ENCODE assay signal across 11 cellular contexts in genomic region chr11:76233196-76233921, GRCh38. TPM values are rescaled to one million over a fixed set of nuclear protein-coding genes. Genes with fewer than 3 reads are reported as not detected.
DNase-seq lines count a peak whose midpoint lies in the region; ATAC-seq and TF ChIP-seq lines count a peak whose summit lies in the region.
"Had no signal": no experiment of that assay in that cellular context is flagged by ENCODE, and none has a peak within 500 bp of the region (broad histone marks: within the 10 kb centered on the region; RNA-seq: fewer than 3 reads in every experiment).

No MANE protein-coding gene starts in this region.

- H3K36me3 Mint-ChIP-seq in activated T-cell treated with anti-CD3 and anti-CD28 coated beads, Interleukin-2, amount 50 U/mL, for 24 hours (ENCODE audit: low read depth): peaks cover 9% of the 10 kb centered on the region
- no peaks in the 10 kb centered on the region for H3K36me3 Mint-ChIP-seq in T-helper 17 cell (ENCODE audit: low read depth)
- H3K36me3 Mint-ChIP-seq in stimulated activated memory B cell treated with anti-CD40 and anti-IgM and Interleukin-4, amounts not matched to agents 10 μg/mL and 1 μg/mL and 100 μg/mL, for 72 hours: no peaks in the 10 kb centered on the region

- intact Hi-C loops in esophagus muscularis mucosa (cut with DNase I): no loop called here

- TF ChIP-seq EP300 in esophagus muscularis mucosa (IDR thresholded peaks at IDR 0.05): no peak

- no peak for DNase-seq in activated T-cell treated with anti-CD3 and anti-CD28 coated beads, Interleukin-2, amount 50 U/mL, for 24 hours
- DNase-seq in activated T-cell treated with anti-CD3 and anti-CD28 coated beads for 4 hours (no peak), T-helper 17 cell (no peak), esophagus muscularis mucosa (ENCODE audit: extremely low spot score) (no peak), substantia nigra (lab: John Stamatoyannopoulos, UW) (no peak), caudate nucleus (lab: John Stamatoyannopoulos, UW) (no peak), NCI-H146 (lab: John Stamatoyannopoulos, UW) (no peak)
- DNase-seq: activated effector memory CD4-positive, alpha-beta T cell treated with anti-CD3 and anti-CD28 coated beads, Interleukin-2, amount 50 U/mL, for 16 hours; NCI-H1105 had no signal

- H3K4me3 Mint-ChIP-seq in activated T-cell treated with anti-CD3 and anti-CD28 coated beads, Interleukin-2, amount 50 U/mL, for 24 hours: peak overlapping the region; percentile 28
- peak overlapping the region; percentile 91 for H3K4me3 Mint-ChIP-seq in T-helper 17 cell
- peak overlapping the region; percentile 27 for H3K4me3 Mint-ChIP-seq in stimulated activated memory B cell treated with anti-CD40 and anti-IgM and Interleukin-4, amounts not matched to agents 10 μg/mL and 1 μg/mL and 100 μg/mL, for 72 hours

- H3K4me3 ChIP-seq in esophagus muscularis mucosa: no peak overlapping the region
- H3K4me3 ChIP-seq: suprapubic skin had no signal

- no peaks in the 10 kb centered on the region for H3K36me3 ChIP-seq in esophagus muscularis mucosa
- H3K36me3 ChIP-seq: suprapubic skin had no signal

- H3K27ac Mint-ChIP-seq in activated T-cell treated with anti-CD3 and anti-CD28 coated beads, Interleukin-2, amount 50 U/mL, for 24 hours: no peak overlapping the region
- H3K27ac Mint-ChIP-seq in T-helper 17 cell: peak overlapping the region; percentile 59
- peak overlapping the region; percentile 93 for H3K27ac Mint-ChIP-seq in stimulated activated memory B cell treated with anti-CD40 and anti-IgM and Interleukin-4, amounts not matched to agents 10 μg/mL and 1 μg/mL and 100 μg/mL, for 72 hours

- H3K27ac ChIP-seq in esophagus muscularis mucosa (replicated peaks in 1 of 4) (peak overlapping the region; percentile 82 to 93 (median 83)), substantia nigra (ENCODE audit: low read depth, low read length, poor library complexity, severe bottlenecking) (no peak overlapping the region), caudate nucleus (ENCODE audit: low read depth, low read length) (no peak overlapping the region)

- H3K9me3 Mint-ChIP-seq in activated T-cell treated with anti-CD3 and anti-CD28 coated beads, Interleukin-2, amount 50 U/mL, for 24 hours: no peaks in the 10 kb centered on the region
- H3K9me3 Mint-ChIP-seq in stimulated activated memory B cell treated with anti-CD40 and anti-IgM and Interleukin-4, amounts not matched to agents 10 μg/mL and 1 μg/mL and 100 μg/mL, for 72 hours: no peaks in the 10 kb centered on the region

- no peaks in the 10 kb centered on the region for H3K27me3 Mint-ChIP-seq in activated T-cell treated with anti-CD3 and anti-CD28 coated beads, Interleukin-2, amount 50 U/mL, for 24 hours
- H3K27me3 Mint-ChIP-seq in T-helper 17 cell: peaks cover 4% of the 10 kb centered on the region
- peaks cover 7% of the 10 kb centered on the region for H3K27me3 Mint-ChIP-seq in stimulated activated memory B cell treated with anti-CD40 and anti-IgM and Interleukin-4, amounts not matched to agents 10 μg/mL and 1 μg/mL and 100 μg/mL, for 72 hours

- WGBS in esophagus muscularis mucosa: 93% methylated on average over 9 of the region's 9 CpGs

- H3K4me1 ChIP-seq in esophagus muscularis mucosa: peaks cover 8 to 22% (median 20%) of the 10 kb centered on the region in 4 donors

- no peaks in the 10 kb centered on the region for H3K9me3 ChIP-seq in T-helper 17 cell (ENCODE audit: control insufficient read depth, low read length, poor library complexity, severe bottlenecking)
- no peaks in the 10 kb centered on the region for H3K9me3 ChIP-seq in esophagus muscularis mucosa
- H3K9me3 ChIP-seq: suprapubic skin had no signal

- H3K4me1 Mint-ChIP-seq in activated T-cell treated with anti-CD3 and anti-CD28 coated beads, Interleukin-2, amount 50 U/mL, for 24 hours (ENCODE audit: low read depth): peaks cover 58% of the 10 kb centered on the region
- H3K4me1 Mint-ChIP-seq in T-helper 17 cell: peaks cover 35% of the 10 kb centered on the region
- H3K4me1 Mint-ChIP-seq in stimulated activated memory B cell treated with anti-CD40 and anti-IgM and Interleukin-4, amounts not matched to agents 10 μg/mL and 1 μg/mL and 100 μg/mL, for 72 hours: peaks cover 41% of the 10 kb centered on the region

- no peak for TF ChIP-seq CTCF in esophagus muscularis mucosa (IDR thresholded peaks at IDR 0.05)

- no peak for TF ChIP-seq POLR2A in esophagus muscularis mucosa (IDR thresholded peaks at IDR 0.05; ENCODE audit: low read depth)

- no peak for ATAC-seq in T-helper 17 cell
- ATAC-seq in stimulated activated memory B cell treated with anti-CD40 and anti-IgM and Interleukin-4, amounts not matched to agents 10 μg/mL and 1 μg/mL and 100 μg/mL, for 72 hours: no peak

- H3K27me3 ChIP-seq in esophagus muscularis mucosa: no peaks in the 10 kb centered on the region
- H3K27me3 ChIP-seq: suprapubic skin had no signal

RNA-seq across cellular contexts. Expression of gene WNT11, which starts 27.1 kb away (rescaled TPM):
- 1 to 10 TPM in 1 of 2 donors, under 1 TPM in 1; 0.57 to 2.1 TPM for total RNA-seq in T-helper 17 cell
- total RNA-seq in esophagus muscularis mucosa: 10 to 100 TPM in 2 of 4 donors, 1 to 10 TPM in 2; 3.7 to 11.0 (median 7.7) TPM

Comparison
In these comparisons a context has a peak if more than half of its experiments do, and no peak if none do; other contexts are left out.
1. H3K4me3 Mint-ChIP-seq: peak in every context shown above with its lines; median percentile 91 in T-helper 17 cell; 28 in activated T-cell treated with anti-CD3 and anti-CD28 coated beads, Interleukin-2, amount 50 U/mL, for 24 hours; 27 in stimulated activated memory B cell treated with anti-CD40 and anti-IgM and Interleukin-4, amounts not matched to agents 10 μg/mL and 1 μg/mL and 100 μg/mL, for 72 hours.
2. H3K27ac ChIP-seq: peak in esophagus muscularis mucosa (4 of 4); none in substantia nigra (single experiment) and caudate nucleus (single experiment).